Comparison of ENCODE assay signal across 2 cellular contexts in genomic region chr2:233235977-233236376, GRCh38.
A peak's percentile ranks its signal among the peaks of the same experiment; 100 is the strongest.
TF ChIP-seq lines count a peak whose summit lies in the region.

No MANE protein-coding gene starts in this region.

TF ChIP-seq in GM23338, 12 proteins besides CTCF, POLR2A, EP300 and RAD21 (continued from another document):
- TF ChIP-seq, protein P1, sequence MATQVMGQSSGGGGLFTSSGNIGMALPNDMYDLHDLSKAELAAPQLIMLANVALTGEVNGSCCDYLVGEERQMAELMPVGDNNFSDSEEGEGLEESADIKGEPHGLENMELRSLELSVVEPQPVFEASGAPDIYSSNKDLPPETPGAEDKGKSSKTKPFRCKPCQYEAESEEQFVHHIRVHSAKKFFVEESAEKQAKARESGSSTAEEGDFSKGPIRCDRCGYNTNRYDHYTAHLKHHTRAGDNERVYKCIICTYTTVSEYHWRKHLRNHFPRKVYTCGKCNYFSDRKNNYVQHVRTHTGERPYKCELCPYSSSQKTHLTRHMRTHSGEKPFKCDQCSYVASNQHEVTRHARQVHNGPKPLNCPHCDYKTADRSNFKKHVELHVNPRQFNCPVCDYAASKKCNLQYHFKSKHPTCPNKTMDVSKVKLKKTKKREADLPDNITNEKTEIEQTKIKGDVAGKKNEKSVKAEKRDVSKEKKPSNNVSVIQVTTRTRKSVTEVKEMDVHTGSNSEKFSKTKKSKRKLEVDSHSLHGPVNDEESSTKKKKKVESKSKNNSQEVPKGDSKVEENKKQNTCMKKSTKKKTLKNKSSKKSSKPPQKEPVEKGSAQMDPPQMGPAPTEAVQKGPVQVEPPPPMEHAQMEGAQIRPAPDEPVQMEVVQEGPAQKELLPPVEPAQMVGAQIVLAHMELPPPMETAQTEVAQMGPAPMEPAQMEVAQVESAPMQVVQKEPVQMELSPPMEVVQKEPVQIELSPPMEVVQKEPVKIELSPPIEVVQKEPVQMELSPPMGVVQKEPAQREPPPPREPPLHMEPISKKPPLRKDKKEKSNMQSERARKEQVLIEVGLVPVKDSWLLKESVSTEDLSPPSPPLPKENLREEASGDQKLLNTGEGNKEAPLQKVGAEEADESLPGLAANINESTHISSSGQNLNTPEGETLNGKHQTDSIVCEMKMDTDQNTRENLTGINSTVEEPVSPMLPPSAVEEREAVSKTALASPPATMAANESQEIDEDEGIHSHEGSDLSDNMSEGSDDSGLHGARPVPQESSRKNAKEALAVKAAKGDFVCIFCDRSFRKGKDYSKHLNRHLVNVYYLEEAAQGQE (IDR thresholded peaks at IDR 0.05; ENCODE audit: unreplicated experiment), result no peak
- TF ChIP-seq POLR2AphosphoS5 (IDR thresholded peaks at IDR 0.05; ENCODE audit: low read depth), result no peak
- no peak for TF ChIP-seq NANOG (IDR thresholded peaks at IDR 0.05; ENCODE audit: borderline replicate concordance)
- no peak for TF ChIP-seq ETS1 (IDR thresholded peaks at IDR 0.05)
- TF ChIP-seq JUNB (IDR thresholded peaks at IDR 0.05; ENCODE audit: unreplicated experiment), result no peak
- no peak for TF ChIP-seq EZH2 (IDR thresholded peaks at IDR 0.05; ENCODE audit: low read depth, unreplicated experiment)

TF ChIP-seq in HepG2, 621 proteins besides CTCF, POLR2A, EP300 and RAD21 (continued from another document):
- TF ChIP-seq TFDP2 (CRISPR knock-in tag; IDR thresholded peaks at IDR 0.05) (no peak), ATRX (CRISPR knock-in tag; IDR thresholded peaks at IDR 0.05; ENCODE audit: borderline replicate concordance) (no peak), EED (CRISPR knock-in tag; IDR thresholded peaks at IDR 0.05) (no peak), GABPA (IDR thresholded peaks at IDR 0.05; ENCODE audit: low read depth, low read length) (no peak), GABPA (CRISPR knock-in tag; IDR thresholded peaks at IDR 0.05; ENCODE audit: low read depth) (no peak), SOX6 (IDR thresholded peaks at IDR 0.05) (no peak), SOX6 (CRISPR knock-in tag; IDR thresholded peaks at IDR 0.05) (no peak), PRPF4 (IDR thresholded peaks at IDR 0.05; ENCODE audit: low read depth, low read length, poor library complexity, severe bottlenecking) (no peak)
- TF ChIP-seq, protein P2, sequence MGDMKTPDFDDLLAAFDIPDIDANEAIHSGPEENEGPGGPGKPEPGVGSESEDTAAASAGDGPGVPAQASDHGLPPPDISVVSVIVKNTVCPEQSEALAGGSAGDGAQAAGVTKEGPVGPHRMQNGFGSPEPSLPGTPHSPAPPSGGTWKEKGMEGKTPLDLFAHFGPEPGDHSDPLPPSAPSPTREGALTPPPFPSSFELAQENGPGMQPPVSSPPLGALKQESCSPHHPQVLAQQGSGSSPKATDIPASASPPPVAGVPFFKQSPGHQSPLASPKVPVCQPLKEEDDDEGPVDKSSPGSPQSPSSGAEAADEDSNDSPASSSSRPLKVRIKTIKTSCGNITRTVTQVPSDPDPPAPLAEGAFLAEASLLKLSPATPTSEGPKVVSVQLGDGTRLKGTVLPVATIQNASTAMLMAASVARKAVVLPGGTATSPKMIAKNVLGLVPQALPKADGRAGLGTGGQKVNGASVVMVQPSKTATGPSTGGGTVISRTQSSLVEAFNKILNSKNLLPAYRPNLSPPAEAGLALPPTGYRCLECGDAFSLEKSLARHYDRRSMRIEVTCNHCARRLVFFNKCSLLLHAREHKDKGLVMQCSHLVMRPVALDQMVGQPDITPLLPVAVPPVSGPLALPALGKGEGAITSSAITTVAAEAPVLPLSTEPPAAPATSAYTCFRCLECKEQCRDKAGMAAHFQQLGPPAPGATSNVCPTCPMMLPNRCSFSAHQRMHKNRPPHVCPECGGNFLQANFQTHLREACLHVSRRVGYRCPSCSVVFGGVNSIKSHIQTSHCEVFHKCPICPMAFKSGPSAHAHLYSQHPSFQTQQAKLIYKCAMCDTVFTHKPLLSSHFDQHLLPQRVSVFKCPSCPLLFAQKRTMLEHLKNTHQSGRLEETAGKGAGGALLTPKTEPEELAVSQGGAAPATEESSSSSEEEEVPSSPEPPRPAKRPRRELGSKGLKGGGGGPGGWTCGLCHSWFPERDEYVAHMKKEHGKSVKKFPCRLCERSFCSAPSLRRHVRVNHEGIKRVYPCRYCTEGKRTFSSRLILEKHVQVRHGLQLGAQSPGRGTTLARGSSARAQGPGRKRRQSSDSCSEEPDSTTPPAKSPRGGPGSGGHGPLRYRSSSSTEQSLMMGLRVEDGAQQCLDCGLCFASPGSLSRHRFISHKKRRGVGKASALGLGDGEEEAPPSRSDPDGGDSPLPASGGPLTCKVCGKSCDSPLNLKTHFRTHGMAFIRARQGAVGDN (CRISPR knock-in tag; IDR thresholded peaks at IDR 0.05), result peak; percentile 19; the same call in 1 of the 2 replicates
- TF ChIP-seq, protein P3, sequence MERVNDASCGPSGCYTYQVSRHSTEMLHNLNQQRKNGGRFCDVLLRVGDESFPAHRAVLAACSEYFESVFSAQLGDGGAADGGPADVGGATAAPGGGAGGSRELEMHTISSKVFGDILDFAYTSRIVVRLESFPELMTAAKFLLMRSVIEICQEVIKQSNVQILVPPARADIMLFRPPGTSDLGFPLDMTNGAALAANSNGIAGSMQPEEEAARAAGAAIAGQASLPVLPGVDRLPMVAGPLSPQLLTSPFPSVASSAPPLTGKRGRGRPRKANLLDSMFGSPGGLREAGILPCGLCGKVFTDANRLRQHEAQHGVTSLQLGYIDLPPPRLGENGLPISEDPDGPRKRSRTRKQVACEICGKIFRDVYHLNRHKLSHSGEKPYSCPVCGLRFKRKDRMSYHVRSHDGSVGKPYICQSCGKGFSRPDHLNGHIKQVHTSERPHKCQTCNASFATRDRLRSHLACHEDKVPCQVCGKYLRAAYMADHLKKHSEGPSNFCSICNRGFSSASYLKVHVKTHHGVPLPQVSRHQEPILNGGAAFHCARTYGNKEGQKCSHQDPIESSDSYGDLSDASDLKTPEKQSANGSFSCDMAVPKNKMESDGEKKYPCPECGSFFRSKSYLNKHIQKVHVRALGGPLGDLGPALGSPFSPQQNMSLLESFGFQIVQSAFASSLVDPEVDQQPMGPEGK (CRISPR knock-in tag; IDR thresholded peaks at IDR 0.05), result no peak
